ENCODE assay signal across 32 cellular contexts in genomic region chr1:34653110-34653509, GRCh38.
A peak's percentile ranks its signal among the peaks of the same experiment; 100 is the strongest.
DNase-seq lines count a peak whose midpoint lies in the region; ATAC-seq and TF ChIP-seq lines count a peak whose summit lies in the region.
"Had no signal": no experiment of that assay in that cellular context is flagged by ENCODE, and none has a peak within 500 bp of the region (broad histone marks: within the 10 kb centered on the region; RNA-seq: fewer than 3 reads in every experiment).

No MANE protein-coding gene starts in this region.

- H3K27ac Mint-ChIP-seq in GM23338, result no peak overlapping the region
- H3K27ac Mint-ChIP-seq: B cell; CD14-positive monocyte; CD4-positive, alpha-beta memory T cell; CD4-positive, alpha-beta T cell; CD4-positive, CD25-positive, alpha-beta regulatory T cell; CD8-positive, alpha-beta memory T cell; CD8-positive, alpha-beta T cell had no signal

- in situ Hi-C loops in transverse colon (cut with MboI; ENCODE audit: low pct_ligation_motif_present in 1 of 4, low pct_unique_long_range_greater_than_20kb in 1 of 4, low sequenced_read_pairs in 3 of 4), result no loop called here
- in situ Hi-C loops in HAP-1 (cut with MboI; ENCODE audit: low sequenced_read_pairs), result no loop called here

- H3F3A ChIP-seq in GM23338 (replicated peaks; ENCODE audit: low read depth), result no peaks in the 10 kb centered on the region

- H3K27ac ChIP-seq in A673 (ENCODE audit: low read depth, low read length, poor library complexity, severe bottlenecking), result no peak overlapping the region
- no peak overlapping the region for H3K27ac ChIP-seq in GM23338 (ENCODE audit: low read depth)
- H3K27ac ChIP-seq in esophagus muscularis mucosa (replicated peaks in 1 of 4), result no peak overlapping the region
- no peak overlapping the region for H3K27ac ChIP-seq in transverse colon
- H3K27ac ChIP-seq: 22Rv1; A549; BLaER1; BLaER1 treated with 17β-estradiol and CSF1 and Interleukin-3, amounts not matched to agents 10 nM and 100 nM; C4-2B had no signal

- H3K9me3 ChIP-seq in A673 (ENCODE audit: low read depth, low read length, poor library complexity, severe bottlenecking), result no peaks in the 10 kb centered on the region
- no peaks in the 10 kb centered on the region for H3K9me3 ChIP-seq in esophagus muscularis mucosa
- H3K9me3 ChIP-seq in BE2C, result no peaks in the 10 kb centered on the region
- no peaks in the 10 kb centered on the region for H3K9me3 ChIP-seq in transverse colon
- no peaks in the 10 kb centered on the region for H3K9me3 ChIP-seq in HAP-1
- H3K9me3 ChIP-seq: A549; BLaER1; BLaER1 treated with 17β-estradiol and CSF1 and Interleukin-3, amounts not matched to agents 10 nM and 100 nM; Caco-2 had no signal

- H3K36me3 ChIP-seq in A673 (ENCODE audit: insufficient read depth, low read length, poor library complexity, severe bottlenecking), result no peaks in the 10 kb centered on the region
- no peaks in the 10 kb centered on the region for H3K36me3 ChIP-seq in GM23338 (ENCODE audit: insufficient read depth)
- no peaks in the 10 kb centered on the region for H3K36me3 ChIP-seq in esophagus muscularis mucosa
- H3K36me3 ChIP-seq in BE2C, result no peaks in the 10 kb centered on the region
- H3K36me3 ChIP-seq in transverse colon, result no peaks in the 10 kb centered on the region
- no peaks in the 10 kb centered on the region for H3K36me3 ChIP-seq in HAP-1 (replicated peaks)
- H3K36me3 ChIP-seq: BLaER1; BLaER1 treated with 17β-estradiol and CSF1 and Interleukin-3, amounts not matched to agents 10 nM and 100 nM had no signal

- peaks cover 43% of the 10 kb centered on the region for H3K4me1 Mint-ChIP-seq in GM23338
- H3K4me1 Mint-ChIP-seq: B cell; CD4-positive, alpha-beta memory T cell; CD4-positive, CD25-positive, alpha-beta regulatory T cell; CD8-positive, alpha-beta memory T cell had no signal

- H3K4me2 ChIP-seq in GM23338, result no peak overlapping the region
- H3K4me2 ChIP-seq: A549; BLaER1; BLaER1 treated with 17β-estradiol and CSF1 and Interleukin-3, amounts not matched to agents 10 nM and 100 nM had no signal

- intact Hi-C loops in A673 (cut with micrococcal nuclease; ENCODE audit: unreplicated experiment) (no loop called here), esophagus muscularis mucosa (cut with DNase I) (no loop called here), transverse colon (cut with DNase I; ENCODE audit: low total_unique reads) (no loop called here)

- H3K27me3 ChIP-seq in A673 (replicated peaks; ENCODE audit: insufficient read depth, low read depth, low read length, poor library complexity) (peaks cover 56% of the 10 kb centered on the region), GM23338 (ENCODE audit: insufficient read depth) (no peaks in the 10 kb centered on the region), esophagus muscularis mucosa (peaks cover 0 to 68% (median 3%) of the 10 kb centered on the region in 4 donors), BE2C (no peaks in the 10 kb centered on the region), transverse colon (peaks cover 17% of the 10 kb centered on the region), HAP-1 (ENCODE audit: low read depth) (peaks cover 3% of the 10 kb centered on the region; the same call in 1 of the 2 replicates)
- H3K27me3 ChIP-seq: BLaER1; BLaER1 treated with 17β-estradiol and CSF1 and Interleukin-3, amounts not matched to agents 10 nM and 100 nM had no signal

- CTCF ChIA-PET in A673 (lab: Charles Lee), result no interaction called here

- TF ChIP-seq EP300 in esophagus muscularis mucosa (IDR thresholded peaks at IDR 0.05) (no peak), transverse colon (IDR thresholded peaks at IDR 0.05; ENCODE audit: low read depth) (no peak)

- H3K27me3 Mint-ChIP-seq in GM23338 (ENCODE audit: insufficient read depth, low read depth, poor library complexity), result peaks cover 10% of the 10 kb centered on the region

- H3K4me3 ChIP-seq in A673 (ENCODE audit: low read depth, low read length, poor library complexity, severe bottlenecking), result no peak overlapping the region
- no peak overlapping the region for H3K4me3 ChIP-seq in GM23338
- H3K4me3 ChIP-seq in esophagus muscularis mucosa, result no peak overlapping the region
- no peak overlapping the region for H3K4me3 ChIP-seq in BE2C (ENCODE audit: low read depth, low read length)
- H3K4me3 ChIP-seq in transverse colon, result no peak overlapping the region
- no peak overlapping the region for H3K4me3 ChIP-seq in HAP-1
- H3K4me3 ChIP-seq: A549; BLaER1; BLaER1 treated with 17β-estradiol and CSF1 and Interleukin-3, amounts not matched to agents 10 nM and 100 nM had no signal

- no peaks in the 10 kb centered on the region for H3K36me3 Mint-ChIP-seq in GM23338 (ENCODE audit: low read depth)
- H3K36me3 Mint-ChIP-seq: CD14-positive monocyte; CD4-positive, alpha-beta memory T cell; CD4-positive, CD25-positive, alpha-beta regulatory T cell; CD8-positive, alpha-beta T cell had no signal

- no peaks in the 10 kb centered on the region for H4K20me1 ChIP-seq in GM23338 (replicated peaks; ENCODE audit: insufficient read depth)
- H4K20me1 ChIP-seq: BLaER1; BLaER1 treated with 17β-estradiol and CSF1 and Interleukin-3, amounts not matched to agents 10 nM and 100 nM had no signal

- peak overlapping the region; percentile 38; the same call in 1 of the 2 replicates for H2AFZ ChIP-seq in GM23338

- DNase-seq in A673 (ENCODE audit: low spot score) (peak; percentile 0), GM23338 (ENCODE audit: low spot score) (no peak), esophagus muscularis mucosa (ENCODE audit: extremely low spot score) (peak; percentile 68), BE2C (no peak), transverse colon (no peak), HAP-1 (ENCODE audit: low spot score in 2 of 2) (no peak)
- DNase-seq: 8988T; ACHN; AML-193; C1 segment of cervical spinal cord; Caco-2; Calu3; CD4-positive, alpha-beta memory T cell; CD4-positive, alpha-beta T cell; CD4-positive, CD25-positive, alpha-beta regulatory T cell; CD8-positive, alpha-beta memory T cell; CD8-positive, alpha-beta T cell; COR-L47; DMS 273 treated with DMSO at 0.1 percent for 48 hours; DMS153; DMS53; DMS79; DMS79 treated with DMSO at 0.1 percent for 48 hours; DND-41; EL had no signal

- no peak for ATAC-seq in GM23338
- ATAC-seq: A549; CD8-positive, alpha-beta T cell had no signal

- H3K9me3 Mint-ChIP-seq in GM23338, result no peaks in the 10 kb centered on the region
- H3K9me3 Mint-ChIP-seq: CD4-positive, alpha-beta T cell; CD4-positive, CD25-positive, alpha-beta regulatory T cell; CD8-positive, alpha-beta memory T cell; CD8-positive, alpha-beta T cell had no signal

- TF ChIP-seq CTCF in A673 (conservative IDR thresholded peaks at IDR 0.05; ENCODE audit: low read depth, low read length) (no peak), GM23338 (conservative IDR thresholded peaks at IDR 0.05; ENCODE audit: low read depth in 2 of 2) (no peak), esophagus muscularis mucosa (IDR thresholded peaks at IDR 0.05) (no peak), BE2C (IDR thresholded peaks at IDR 0.05; ENCODE audit: low read depth, low read length) (no peak), transverse colon (IDR thresholded peaks at IDR 0.05) (no peak)

- H3K4me1 ChIP-seq in A673 (ENCODE audit: insufficient read depth, low read length, poor library complexity, severe bottlenecking), result no peaks in the 10 kb centered on the region
- H3K4me1 ChIP-seq in GM23338 (ENCODE audit: insufficient read depth), result peaks cover 38% of the 10 kb centered on the region
- H3K4me1 ChIP-seq in esophagus muscularis mucosa, result no peaks in the 10 kb centered on the region
- H3K4me1 ChIP-seq in BE2C, result no peaks in the 10 kb centered on the region
- H3K4me1 ChIP-seq in transverse colon, result no peaks in the 10 kb centered on the region
- H3K4me1 ChIP-seq in HAP-1, result no peaks in the 10 kb centered on the region
- H3K4me1 ChIP-seq: A549, Caco-2 had no signal

- H3K9me2 ChIP-seq in GM23338 (ENCODE audit: insufficient read depth), result 0 out of 2 replicates have a peak, but pooled peaks cover 5% of the 10 kb centered on the region

- no TSS peak for BruUV-seq in A673 (replicated peaks; lab: Mats Ljungman, UMichigan)

- POLR2A ChIA-PET in A673 (lab: Charles Lee; ENCODE audit: low non-redundant PET), result no interaction called here

- no peak for TF ChIP-seq POLR2A in esophagus muscularis mucosa (IDR thresholded peaks at IDR 0.05; ENCODE audit: low read depth)
- no peak for TF ChIP-seq POLR2A in transverse colon (IDR thresholded peaks at IDR 0.05)

- H3K79me2 ChIP-seq in GM23338 (replicated peaks; ENCODE audit: insufficient read depth), result no peaks in the 10 kb centered on the region

- WGBS in esophagus muscularis mucosa, result 76% methylated on average over 7 of the region's 7 CpGs
- 67 to 78% methylated on average over 4 to 7 of the region's 7 CpGs for WGBS in transverse colon (ENCODE audit: low coverage in 1 of 2), 2 donors

- H3K4me3 Mint-ChIP-seq in GM23338, result no peak overlapping the region
- H3K4me3 Mint-ChIP-seq: B cell; CD14-positive monocyte; CD4-positive, alpha-beta memory T cell; CD4-positive, alpha-beta T cell; CD4-positive, CD25-positive, alpha-beta regulatory T cell; CD8-positive, alpha-beta memory T cell; CD8-positive, alpha-beta T cell had no signal

TF ChIP-seq in GM23338, 12 proteins besides CTCF, POLR2A, EP300 and RAD21:
- TF ChIP-seq REST (IDR thresholded peaks at IDR 0.05; ENCODE audit: unreplicated experiment) (no peak), EZH2 (IDR thresholded peaks at IDR 0.05; ENCODE audit: low read depth, unreplicated experiment) (no peak), STAT1 (IDR thresholded peaks at IDR 0.05; ENCODE audit: unreplicated experiment) (no peak)

Comparison
In these comparisons a context has a peak if more than half of its experiments do, and no peak if none do; other contexts are left out.
1. DNase-seq: peak in A673 (single experiment) and esophagus muscularis mucosa (single experiment); none in GM23338 (single experiment), BE2C (single experiment), transverse colon (single experiment) and HAP-1 (0 of 2).